Comparison of ENCODE assay signal across 8 cellular contexts in the genomic region with DNA sequence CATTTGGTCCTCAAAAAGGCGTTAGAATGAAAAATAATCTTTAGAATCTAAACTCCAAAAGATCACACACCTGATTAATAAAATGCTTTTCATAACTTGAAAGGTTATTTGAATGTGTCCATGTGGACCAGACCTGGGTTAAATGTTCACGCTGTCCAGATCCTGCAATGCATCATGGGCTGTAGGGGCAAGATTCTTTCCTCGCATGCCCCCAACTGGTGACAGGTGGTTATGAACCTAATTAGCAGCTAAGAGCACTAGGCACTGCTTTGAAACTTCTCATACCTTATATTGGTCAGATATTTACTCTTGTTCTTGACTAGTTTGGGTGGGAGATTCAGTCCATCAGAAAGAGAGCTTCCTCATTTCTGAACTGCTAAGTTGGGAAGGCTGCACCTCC. TPM values are rescaled to one million over a fixed set of nuclear protein-coding genes. Genes with fewer than 3 reads are reported as not detected.
DNase-seq lines count a peak whose midpoint lies in the region; ATAC-seq and TF ChIP-seq lines count a peak whose summit lies in the region.

No MANE protein-coding gene starts in this region.

- no peaks in the 10 kb centered on the region for H3K9me3 ChIP-seq in DOHH2 (ENCODE audit: control insufficient read depth, insufficient read depth, low read length)
- H3K9me3 ChIP-seq in right lobe of liver = no peaks in the 10 kb centered on the region

- H3K4me1 ChIP-seq in DOHH2 (ENCODE audit: control insufficient read depth, low read length) (peaks cover 4% of the 10 kb centered on the region), right lobe of liver (no peaks in the 10 kb centered on the region)

- H3K36me3 ChIP-seq in DOHH2 (ENCODE audit: control insufficient read depth, low read length) (no peaks in the 10 kb centered on the region), right lobe of liver (no peaks in the 10 kb centered on the region)

- no peaks in the 10 kb centered on the region for H3K9me2 ChIP-seq in DOHH2 (replicated peaks; ENCODE audit: control insufficient read depth, low read length)

- ATAC-seq in HG03196 (IDR thresholded peaks at IDR 0.05; ENCODE audit: unreplicated experiment) (peak; percentile 71), SK-N-SH treated with all-trans-retinoic acid at 6 μM for 48 hours (peak; percentile 78), right lobe of liver (peak; percentile 44 to 49 (median 47))
- ATAC-seq in effector memory CD8-positive, alpha-beta T cell (replicated peaks) = no peak

- WGBS in right lobe of liver (ENCODE audit: insufficient coverage, low coverage, low lambda C conversion rate, missing lambda C conversion rate) = 25% methylated on average over 3 of the region's 3 CpGs

- no peak overlapping the region for H3K4me3 Mint-ChIP-seq in effector memory CD8-positive, alpha-beta T cell

- H3K4me1 Mint-ChIP-seq in effector memory CD8-positive, alpha-beta T cell (ENCODE audit: low read depth in 2 of 2) = no peaks in the 10 kb centered on the region

- H4K20me1 ChIP-seq in DOHH2 (ENCODE audit: control insufficient read depth, insufficient read depth, low read depth, low read length) = no peaks in the 10 kb centered on the region

- DNase-seq in GM19238 (ENCODE audit: insufficient read length, low spot score) (peak; percentile 24), right lobe of liver (no peak), NCI-H187 (lab: John Stamatoyannopoulos, UW) (no peak)
- no peak for DNase-seq in effector memory CD8-positive, alpha-beta T cell
- no peak for DNase-seq in activated effector memory CD4-positive, alpha-beta T cell treated with anti-CD3 and anti-CD28 coated beads, Interleukin-2, amount 50 U/mL, for 16 hours

- H3K27me3 ChIP-seq in DOHH2 (ENCODE audit: control insufficient read depth, low read length) = peaks cover 43% of the 10 kb centered on the region
- H3K27me3 ChIP-seq in right lobe of liver = no peaks in the 10 kb centered on the region

- H3K4me3 ChIP-seq in DOHH2 (ENCODE audit: low read length) (no peak overlapping the region), right lobe of liver (no peak overlapping the region)

- TF ChIP-seq POLR2A in right lobe of liver (IDR thresholded peaks at IDR 0.05) = no peak

- H3K79me2 ChIP-seq in DOHH2 (ENCODE audit: control insufficient read depth, low read length) = no peaks in the 10 kb centered on the region

- peak; percentile 76 for TF ChIP-seq CTCF in DOHH2 (IDR thresholded peaks at IDR 0.05; ENCODE audit: low read depth, low read length, poor library complexity, severe bottlenecking)
- peak; percentile 7 to 21 (median 15) for TF ChIP-seq CTCF in right lobe of liver (IDR thresholded peaks at IDR 0.05)

- peaks cover 24 to 35% of the 10 kb centered on the region in 2 donors for H3K27me3 Mint-ChIP-seq in effector memory CD8-positive, alpha-beta T cell

- no peaks in the 10 kb centered on the region for H3F3A ChIP-seq in DOHH2 (ENCODE audit: control insufficient read depth, insufficient read depth)

- H3K36me3 Mint-ChIP-seq in effector memory CD8-positive, alpha-beta T cell (ENCODE audit: insufficient read depth) = no peaks in the 10 kb centered on the region

- 0 out of 2 replicates have a peak overlapping the region, but pooled peaks have one; percentile 12 for H3K4me2 ChIP-seq in DOHH2 (ENCODE audit: low read length)

- H3K27ac Mint-ChIP-seq in effector memory CD8-positive, alpha-beta T cell = no peak overlapping the region

- H3K27ac ChIP-seq in DOHH2 (ENCODE audit: low read depth, low read length) (no peak overlapping the region), right lobe of liver (no peak overlapping the region)

- intact Hi-C loops in right lobe of liver (cut with DNase I) = no loop called here

- no peaks in the 10 kb centered on the region for H3K9me3 Mint-ChIP-seq in effector memory CD8-positive, alpha-beta T cell

TF ChIP-seq in SK-N-SH treated with all-trans-retinoic acid at 6 μM for 48 hours, 23 proteins besides CTCF, POLR2A, EP300 and RAD21:
- TF ChIP-seq ZNF70 (CRISPR knock-in tag; IDR thresholded peaks at IDR 0.05) = no peak
- TF ChIP-seq ARNTL (CRISPR knock-in tag; IDR thresholded peaks at IDR 0.05; ENCODE audit: borderline replicate concordance, low read depth) = no peak
- TF ChIP-seq CSDC2 (CRISPR knock-in tag; IDR thresholded peaks at IDR 0.05) = no peak
- TF ChIP-seq TCF4 (CRISPR knock-in tag; IDR thresholded peaks at IDR 0.05; ENCODE audit: borderline replicate concordance) = no peak

RNA-seq across cellular contexts. Expression of a gene that starts 19.3 kb away (rescaled TPM):
- under 1 TPM in 2 of 6 experiments, not detected in 4; 0.27 to 0.71 TPM for total RNA-seq in right lobe of liver
